Comparison of ENCODE assay signal across 28 cellular contexts in the genomic region with DNA sequence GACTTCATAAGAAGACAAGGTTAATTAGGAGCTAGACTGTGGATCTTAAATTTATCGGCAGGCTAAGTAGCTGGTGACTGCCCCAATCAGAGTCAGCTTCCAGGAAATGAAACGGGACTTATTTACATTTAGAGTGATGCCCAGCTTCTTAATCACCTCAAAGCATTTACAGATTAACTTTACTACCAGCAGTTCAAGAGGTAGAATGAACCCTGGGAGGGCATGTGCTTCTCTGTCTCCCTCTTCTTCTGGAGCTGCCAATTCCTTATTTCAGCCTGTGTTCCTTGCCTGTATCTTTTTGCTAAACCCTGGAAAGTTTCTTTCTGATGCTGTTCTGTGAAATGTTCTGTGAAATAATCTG.
DNase-seq lines count a peak whose midpoint lies in the region; ATAC-seq, FAIRE-seq and TF ChIP-seq lines count a peak whose summit lies in the region.
"Had no signal": no experiment of that assay in that cellular context is flagged by ENCODE, and none has a peak within 500 bp of the region (broad histone marks: within the 10 kb centered on the region; RNA-seq: fewer than 3 reads in every experiment).

No MANE protein-coding gene starts in this region.

- peaks cover 8 to 11% of the 10 kb centered on the region in 2 donors for H3K4me1 ChIP-seq in kidney (ENCODE audit: control insufficient read depth in 1 of 2, insufficient read depth in 1 of 2, low read depth in 1 of 2, low read length in 2 of 2)
- H3K4me1 ChIP-seq in pancreas: peaks cover 0 to 9% (median 0%) of the 10 kb centered on the region in 3 donors
- H3K4me1 ChIP-seq: breast epithelium had no signal

- no peaks in the 10 kb centered on the region for H3K27me3 ChIP-seq in WERI-Rb-1 (ENCODE audit: insufficient read depth, low read depth, severe bottlenecking)
- H3K27me3 ChIP-seq in pancreas: no peaks in the 10 kb centered on the region
- H3K27me3 ChIP-seq: BLaER1 treated with 17β-estradiol and CSF1 and Interleukin-3, amounts not matched to agents 10 nM and 100 nM; breast epithelium; ovary had no signal

- H3K4me3 ChIP-seq in WERI-Rb-1 (ENCODE audit: low read depth, low read length) (no peak overlapping the region), kidney (ENCODE audit: low read length in 2 of 2) (no peak overlapping the region), pancreas (no peak overlapping the region)
- H3K4me3 ChIP-seq: BLaER1 treated with 17β-estradiol and CSF1 and Interleukin-3, amounts not matched to agents 10 nM and 100 nM; breast epithelium; GM23338; ovary had no signal

- H3K27ac ChIP-seq in WERI-Rb-1 (peak overlapping the region; percentile 92), kidney (ENCODE audit: low read depth in 2 of 2, low read length in 2 of 2) (peak overlapping the region; percentile 33 to 61), pancreas (peak overlapping the region in 1 of 4 donors; percentile 50)
- H3K27ac ChIP-seq: BLaER1 treated with 17β-estradiol and CSF1 and Interleukin-3, amounts not matched to agents 10 nM and 100 nM; breast epithelium; ovary had no signal

- H3K27me3 Mint-ChIP-seq in activated T-cell treated with anti-CD3 and anti-CD28 coated beads, Interleukin-2, amount 50 U/mL, for 72 hours (ENCODE audit: low read depth): no peaks in the 10 kb centered on the region
- H3K27me3 Mint-ChIP-seq: activated CD4-positive, alpha-beta memory T cell treated with anti-CD3 and anti-CD28 coated beads, Interleukin-2, amount 10 ng/mL, durations not matched to agents 7 days and 5 days; activated naive CD8-positive, alpha-beta T cell treated with anti-CD3 and anti-CD28 coated beads, Interleukin-2, amount 50 U/mL, for 24 hours had no signal

- ATAC-seq in pancreas: peak in 3 of 4 donors; percentile 21 to 62 (median 60)
- ATAC-seq in HG03108 (IDR thresholded peaks at IDR 0.05; ENCODE audit: unreplicated experiment): no peak
- ATAC-seq in activated T-cell treated with anti-CD3 and anti-CD28 coated beads, Interleukin-2, amount 50 U/mL, for 72 hours (replicated peaks in 1 of 2): no peak
- ATAC-seq: activated naive CD8-positive, alpha-beta T cell treated with anti-CD3 and anti-CD28 coated beads, Interleukin-2, amount 50 U/mL, for 24 hours; GM23338; naive thymus-derived CD8-positive, alpha-beta T cell had no signal

- 7 to 18% methylated on average over 2 of the region's 2 CpGs for WGBS in pancreas, 2 donors

- FAIRE-seq in kidney (lab: Jason Lieb, UNC) (no peak), pancreas (lab: Jason Lieb, UNC) (no peak)
- FAIRE-seq: islet of Langerhans, urothelium cell line had no signal

- H3K27ac Mint-ChIP-seq in activated T-cell treated with anti-CD3 and anti-CD28 coated beads, Interleukin-2, amount 50 U/mL, for 72 hours: no peak overlapping the region
- H3K27ac Mint-ChIP-seq: activated CD4-positive, alpha-beta memory T cell treated with anti-CD3 and anti-CD28 coated beads, Interleukin-2, amount 10 ng/mL, durations not matched to agents 7 days and 5 days; activated naive CD8-positive, alpha-beta T cell treated with anti-CD3 and anti-CD28 coated beads, Interleukin-2, amount 50 U/mL, for 24 hours; GM23338; naive thymus-derived CD8-positive, alpha-beta T cell had no signal

- H3K36me3 ChIP-seq in WERI-Rb-1 (no peaks in the 10 kb centered on the region), kidney (ENCODE audit: control insufficient read depth in 1 of 2, insufficient read depth in 2 of 2, low read length in 2 of 2) (no peaks in the 10 kb centered on the region), pancreas (no peaks in the 10 kb centered on the region)
- H3K36me3 ChIP-seq: BLaER1 treated with 17β-estradiol and CSF1 and Interleukin-3, amounts not matched to agents 10 nM and 100 nM; breast epithelium; ovary had no signal

- H3K9me3 ChIP-seq in WERI-Rb-1 (ENCODE audit: severe bottlenecking) (peaks cover 11% of the 10 kb centered on the region), kidney (ENCODE audit: control insufficient read depth in 1 of 2, low read length in 2 of 2) (no peaks in the 10 kb centered on the region), pancreas (no peaks in the 10 kb centered on the region)
- H3K9me3 ChIP-seq: breast epithelium, ovary had no signal

- intact Hi-C loops in kidney (cut with DNase I): no loop called here
- intact Hi-C loops in pancreas (cut with DNase I): no loop called here

- no peaks in the 10 kb centered on the region for H3K4me1 Mint-ChIP-seq in activated T-cell treated with anti-CD3 and anti-CD28 coated beads, Interleukin-2, amount 50 U/mL, for 72 hours (ENCODE audit: low read depth)
- H3K4me1 Mint-ChIP-seq: activated CD4-positive, alpha-beta memory T cell treated with anti-CD3 and anti-CD28 coated beads, Interleukin-2, amount 10 ng/mL, durations not matched to agents 7 days and 5 days; activated naive CD8-positive, alpha-beta T cell treated with anti-CD3 and anti-CD28 coated beads, Interleukin-2, amount 50 U/mL, for 24 hours; GM23338; naive thymus-derived CD8-positive, alpha-beta T cell had no signal

- H3K36me3 Mint-ChIP-seq in activated T-cell treated with anti-CD3 and anti-CD28 coated beads, Interleukin-2, amount 50 U/mL, for 72 hours (ENCODE audit: insufficient read depth in 2 of 2): no peaks in the 10 kb centered on the region
- H3K36me3 Mint-ChIP-seq: naive thymus-derived CD8-positive, alpha-beta T cell had no signal

- H3K9ac ChIP-seq in kidney (ENCODE audit: low read length in 2 of 2): no peak overlapping the region
- H3K9ac ChIP-seq: BLaER1 treated with 17β-estradiol and CSF1 and Interleukin-3, amounts not matched to agents 10 nM and 100 nM had no signal

- no peak for TF ChIP-seq CTCF in WERI-Rb-1 (IDR thresholded peaks at IDR 0.05; ENCODE audit: low read depth, low read length)
- TF ChIP-seq CTCF in kidney (IDR thresholded peaks at IDR 0.05; ENCODE audit: borderline replicate concordance, extremely low read depth, insufficient read depth): no peak
- no peak for TF ChIP-seq CTCF in pancreas (IDR thresholded peaks at IDR 0.05)

- DNase-seq in EH (ENCODE audit: low read depth) (peak; percentile 32), WERI-Rb-1 (peak; percentile 55), kidney (no peak), pancreas (no peak), NCI-H1436 (lab: John Stamatoyannopoulos, UW) (no peak), dermis blood vessel endothelial cell (no peak)
- DNase-seq in activated T-cell treated with anti-CD3 and anti-CD28 coated beads, Interleukin-2, amount 50 U/mL, for 72 hours: no peak
- DNase-seq: ACHN; activated CD4-positive, alpha-beta memory T cell treated with anti-CD3 and anti-CD28 coated beads, Interleukin-2, amount 10 ng/mL, durations not matched to agents 7 days and 5 days; activated gamma-delta T cell; activated naive CD8-positive, alpha-beta T cell treated with anti-CD3 and anti-CD28 coated beads, Interleukin-2, amount 50 U/mL, for 24 hours; activated T-cell treated with anti-CD3 and anti-CD28 coated beads for 4 hours; cortex of kidney; hypothalamus; mammary epithelial cell; naive thymus-derived CD8-positive, alpha-beta T cell; NCI-H1105; NCI-H2081; NCI-H510A; ovary; substantia nigra; T1000 had no signal

- H3K4me3 Mint-ChIP-seq in activated T-cell treated with anti-CD3 and anti-CD28 coated beads, Interleukin-2, amount 50 U/mL, for 72 hours: no peak overlapping the region
- H3K4me3 Mint-ChIP-seq: activated CD4-positive, alpha-beta memory T cell treated with anti-CD3 and anti-CD28 coated beads, Interleukin-2, amount 10 ng/mL, durations not matched to agents 7 days and 5 days; activated naive CD8-positive, alpha-beta T cell treated with anti-CD3 and anti-CD28 coated beads, Interleukin-2, amount 50 U/mL, for 24 hours; GM23338; naive thymus-derived CD8-positive, alpha-beta T cell had no signal

- peaks cover 3 to 4% of the 10 kb centered on the region in 2 donors for H3K9me3 Mint-ChIP-seq in activated T-cell treated with anti-CD3 and anti-CD28 coated beads, Interleukin-2, amount 50 U/mL, for 72 hours
- H3K9me3 Mint-ChIP-seq: activated CD4-positive, alpha-beta memory T cell treated with anti-CD3 and anti-CD28 coated beads, Interleukin-2, amount 10 ng/mL, durations not matched to agents 7 days and 5 days; activated naive CD8-positive, alpha-beta T cell treated with anti-CD3 and anti-CD28 coated beads, Interleukin-2, amount 50 U/mL, for 24 hours had no signal

Comparison
In these comparisons a context has a peak if more than half of its experiments do, and no peak if none do; other contexts are left out.
1. DNase-seq: peak in EH (single experiment) and WERI-Rb-1 (single experiment); none in kidney (single experiment), pancreas (0 of 6), NCI-H1436 (single experiment), dermis blood vessel endothelial cell (single experiment) and activated T-cell treated with anti-CD3 and anti-CD28 coated beads, Interleukin-2, amount 50 U/mL, for 72 hours (0 of 2).
2. ATAC-seq: peak in pancreas (3 of 4); none in HG03108 (single experiment) and activated T-cell treated with anti-CD3 and anti-CD28 coated beads, Interleukin-2, amount 50 U/mL, for 72 hours (0 of 2).